Comparison of ENCODE assay signal across 24 cellular contexts in genomic region chr16:56234737-56235136, GRCh38.
"Had no signal": no experiment of that assay in that cellular context is flagged by ENCODE, and none has a peak within 500 bp of the region (broad histone marks: within the 10 kb centered on the region; RNA-seq: fewer than 3 reads in every experiment).

No MANE protein-coding gene starts in this region.

- H3K36me3 ChIP-seq: esophagus squamous epithelium, gastrocnemius medialis, upper lobe of left lung had no signal

- ATAC-seq: activated T-cell treated with anti-CD3 and anti-CD28 coated beads, Interleukin-2, amount 50 U/mL, for 72 hours; gastrocnemius medialis; stimulated activated naive B cell treated with anti-CD40 and anti-IgM and Interleukin-4, amounts not matched to agents 10 μg/mL and 1 μg/mL and 100 μg/mL, for 72 hours; T-helper 17 cell had no signal

- H3K4me1 ChIP-seq: gastrocnemius medialis, upper lobe of left lung had no signal

- H3K4me3 ChIP-seq: coronary artery, esophagus squamous epithelium, gastrocnemius medialis, lung, sigmoid colon, smooth muscle cell, upper lobe of left lung had no signal

- DNase-seq: activated CD4-positive, alpha-beta memory T cell treated with anti-CD3 and anti-CD28 coated beads for 36 hours; activated CD4-positive, alpha-beta T cell treated with anti-CD3 and anti-CD28 coated beads for 48 hours; activated effector memory CD4-positive, alpha-beta T cell treated with Interleukin-2 at 50 U/mL for 16 hours; activated naive CD4-positive, alpha-beta T cell treated with anti-CD3 and anti-CD28 coated beads for 36 hours; activated naive CD8-positive, alpha-beta T cell treated with anti-CD3 and anti-CD28 coated beads, Interleukin-2, amount 10 ng/mL, durations not matched to agents 7 days and 5 days; activated T-cell treated with anti-CD3 and anti-CD28 coated beads, Interleukin-2, amount 50 U/mL, for 72 hours; amniotic stem cell; endodermal cell; esophagus squamous epithelium; gastrocnemius medialis; hypothalamus; left cardiac atrium; naive B cell; nucleus accumbens; sigmoid colon; stimulated activated CD4-positive, alpha-beta T cell treated with anti-CD3 and anti-CD28 coated beads, Interleukin-15, amount 100 ng/mL, for 24 hours; stimulated activated CD8-positive, alpha-beta memory T cell treated with anti-CD3 and anti-CD28 coated beads, Interleukin-4, amount 100 ng/mL, for 48 hours; stimulated activated naive B cell treated with anti-CD40 and anti-IgM and Interleukin-4, amounts not matched to agents 10 μg/mL and 1 μg/mL and 100 μg/mL, for 72 hours; T-helper 17 cell; upper lobe of left lung had no signal

- H3K27ac ChIP-seq: coronary artery, esophagus squamous epithelium, gastrocnemius medialis, parathyroid adenoma, upper lobe of left lung had no signal

- H3K27me3 ChIP-seq: gastrocnemius medialis, sigmoid colon, upper lobe of left lung had no signal

- H3K9me3 ChIP-seq: esophagus squamous epithelium, gastrocnemius medialis, sigmoid colon, upper lobe of left lung had no signal
